ENCODE assay signal across 16 cellular contexts in genomic region chr2:168913171-168913484, GRCh38. TPM values are rescaled to one million over a fixed set of nuclear protein-coding genes. Genes with fewer than 3 reads are reported as not detected.
DNase-seq lines count a peak whose midpoint lies in the region; ATAC-seq and TF ChIP-seq lines count a peak whose summit lies in the region.
"Had no signal": no experiment of that assay in that cellular context is flagged by ENCODE, and none has a peak within 500 bp of the region (broad histone marks: within the 10 kb centered on the region; RNA-seq: fewer than 3 reads in every experiment).

No MANE protein-coding gene starts in this region.

- H3K27ac ChIP-seq in VCaP (peak overlapping the region; percentile 36), esophagus muscularis mucosa (replicated peaks in 1 of 4) (no peak overlapping the region)
- H3K27ac ChIP-seq: 22Rv1 had no signal

- TF ChIP-seq CTCF in VCaP (conservative IDR thresholded peaks at IDR 0.05) (no peak), esophagus muscularis mucosa (IDR thresholded peaks at IDR 0.05) (no peak), progenitor cell of endocrine pancreas (IDR thresholded peaks at IDR 0.05; ENCODE audit: unreplicated experiment) (no peak)

- H3K36me3 ChIP-seq in esophagus muscularis mucosa = no peaks in the 10 kb centered on the region

- peaks cover 0 to 5% (median 0%) of the 10 kb centered on the region in 4 donors for H3K27me3 ChIP-seq in esophagus muscularis mucosa

- no peaks in the 10 kb centered on the region for H3K36me3 Mint-ChIP-seq in progenitor cell of endocrine pancreas (ENCODE audit: insufficient read depth)

- H3K27me3 Mint-ChIP-seq in progenitor cell of endocrine pancreas = peaks cover 42% of the 10 kb centered on the region

- H3K9me3 ChIP-seq in esophagus muscularis mucosa = no peaks in the 10 kb centered on the region

- intact Hi-C loops in esophagus muscularis mucosa (cut with DNase I) = no loop called here

- WGBS in esophagus muscularis mucosa = 54% methylated on average over 8 of the region's 8 CpGs

- ATAC-seq in GM21381 (IDR thresholded peaks at IDR 0.05; ENCODE audit: unreplicated experiment) = no peak
- ATAC-seq in left lobe of liver = no peak
- ATAC-seq: activated CD4-positive, alpha-beta T cell treated with anti-CD3 and anti-CD28 coated beads for 36 hours; HCT116 had no signal

- DNase-seq in DMS53 (lab: John Stamatoyannopoulos, UW) (peak; percentile 79), DMS53 treated with DMSO at 0.1 percent for 48 hours (lab: John Stamatoyannopoulos, UW; ENCODE audit: unreplicated experiment) (no peak), esophagus muscularis mucosa (ENCODE audit: extremely low spot score) (no peak), progenitor cell of endocrine pancreas (ENCODE audit: low spot score, unreplicated experiment) (no peak), epidermal melanocyte (ENCODE audit: insufficient read length, low spot score) (no peak), left lobe of liver (ENCODE audit: low spot score) (no peak)
- DNase-seq: GDM1, NCI-H187 treated with DMSO at 0.1 percent for 48 hours had no signal

- H3K4me1 Mint-ChIP-seq in progenitor cell of endocrine pancreas (ENCODE audit: low read depth) = peaks cover 3% of the 10 kb centered on the region

- no peak for TF ChIP-seq POLR2A in esophagus muscularis mucosa (IDR thresholded peaks at IDR 0.05; ENCODE audit: low read depth)

- no peak for TF ChIP-seq EP300 in esophagus muscularis mucosa (IDR thresholded peaks at IDR 0.05)

- H3K27ac Mint-ChIP-seq in progenitor cell of endocrine pancreas = peak overlapping the region; percentile 37
- H3K27ac Mint-ChIP-seq: activated CD4-positive, alpha-beta T cell treated with anti-CD3 and anti-CD28 coated beads for 36 hours had no signal

- no peaks in the 10 kb centered on the region for H3K9me3 Mint-ChIP-seq in progenitor cell of endocrine pancreas (ENCODE audit: low read depth)

- H3K4me3 Mint-ChIP-seq in progenitor cell of endocrine pancreas (ENCODE audit: low read depth) = peak overlapping the region; percentile 41
- H3K4me3 Mint-ChIP-seq: activated CD4-positive, alpha-beta T cell treated with anti-CD3 and anti-CD28 coated beads for 36 hours had no signal

- H3K4me3 ChIP-seq in esophagus muscularis mucosa = peak overlapping the region; percentile 24 to 41 (median 28)

- H3K4me1 ChIP-seq in esophagus muscularis mucosa = peaks cover 0 to 16% (median 6%) of the 10 kb centered on the region in 4 donors

RNA-seq across cellular contexts. Expression of gene G6PC2, which starts 12.0 kb away (rescaled TPM):
- total RNA-seq in esophagus muscularis mucosa = not detected
- total RNA-seq in progenitor cell of endocrine pancreas = not detected in 2 replicates
- total RNA-seq in left lobe of liver = not detected
- total RNA-seq: activated CD4-positive, alpha-beta T cell treated with anti-CD3 and anti-CD28 coated beads for 36 hours; cardiac septum; pulmonary artery endothelial cell; RPMI7951 had no signal

RNA-seq across cellular contexts. Expression of gene SPC25, which starts 22.9 kb away (rescaled TPM):
- total RNA-seq in esophagus muscularis mucosa (under 1 TPM in 1 of 4 donors, not detected in 3; 0.23 TPM), progenitor cell of endocrine pancreas (14.5 and 15.8 TPM in 2 replicates), left lobe of liver (0.35 TPM)

Comparison
In these comparisons a context has a peak if more than half of its experiments do, and no peak if none do; other contexts are left out.
1. RNA of gene SPC25, which starts 22.9 kb away (total RNA-seq): 14.5 to 15.8 TPM in progenitor cell of endocrine pancreas; 0.35 TPM in left lobe of liver (single experiment) and 0.23 TPM in esophagus muscularis mucosa; every median in the first group is over 10 times any median in the second.